In the genomic region with DNA sequence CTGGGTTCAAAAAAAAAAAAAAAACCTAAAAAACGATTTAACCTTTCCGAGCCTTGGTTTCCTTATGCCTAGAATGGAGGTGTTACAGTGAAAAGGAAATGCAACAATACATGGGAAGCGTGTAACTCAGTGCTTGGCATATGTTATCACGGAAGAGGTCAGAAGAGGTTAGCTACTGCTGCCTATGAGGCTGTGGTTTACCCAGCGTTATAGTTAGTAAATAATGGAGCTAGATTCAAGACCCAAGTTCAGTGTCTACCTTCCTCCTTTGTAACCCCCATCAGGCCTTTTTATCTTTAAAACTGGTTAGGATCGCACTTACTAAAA, we compare ENCODE assay signal across 9 cellular contexts. TPM values are rescaled to one million over a fixed set of nuclear protein-coding genes. Genes with fewer than 3 reads are reported as not detected.
DNase-seq lines count a peak whose midpoint lies in the region; ATAC-seq, FAIRE-seq and TF ChIP-seq lines count a peak whose summit lies in the region.
"Had no signal": no experiment of that assay in that cellular context is flagged by ENCODE, and none has a peak within 500 bp of the region (broad histone marks: within the 10 kb centered on the region; RNA-seq: fewer than 3 reads in every experiment).

No MANE protein-coding gene starts in this region.

- no peak overlapping the region for H3K27ac Mint-ChIP-seq in activated CD8-positive, alpha-beta memory T cell treated with anti-CD3 and anti-CD28 coated beads, Interleukin-2, amount 10 ng/mL, durations not matched to agents 7 days and 5 days
- H3K27ac Mint-ChIP-seq in astrocyte (ENCODE audit: unreplicated experiment), result peak overlapping the region; percentile 80

- no peak for TF ChIP-seq RAD21 in liver (IDR thresholded peaks at IDR 0.05)

- no peaks in the 10 kb centered on the region for H4K20me1 ChIP-seq in astrocyte (ENCODE audit: insufficient read depth, low read length)

- peak overlapping the region; percentile 75 for H3K4me3 Mint-ChIP-seq in activated CD8-positive, alpha-beta memory T cell treated with anti-CD3 and anti-CD28 coated beads, Interleukin-2, amount 10 ng/mL, durations not matched to agents 7 days and 5 days
- peak overlapping the region; percentile 96 for H3K4me3 Mint-ChIP-seq in astrocyte (ENCODE audit: unreplicated experiment)

- no peaks in the 10 kb centered on the region for H3K9me3 Mint-ChIP-seq in activated CD8-positive, alpha-beta memory T cell treated with anti-CD3 and anti-CD28 coated beads, Interleukin-2, amount 10 ng/mL, durations not matched to agents 7 days and 5 days (ENCODE audit: low read depth)
- H3K9me3 Mint-ChIP-seq in astrocyte (ENCODE audit: unreplicated experiment), result no peaks in the 10 kb centered on the region

- peak overlapping the region; percentile 89 for H3K27ac ChIP-seq in astrocyte (ENCODE audit: low read depth, low read length)
- peak overlapping the region; percentile 89 to 95 for H3K27ac ChIP-seq in liver (ENCODE audit: low read depth in 1 of 2, low read length in 2 of 2)
- peak overlapping the region; percentile 92 to 99 for H3K27ac ChIP-seq in thoracic aorta

- peaks cover 3% of the 10 kb centered on the region for H3K27me3 Mint-ChIP-seq in activated CD8-positive, alpha-beta memory T cell treated with anti-CD3 and anti-CD28 coated beads, Interleukin-2, amount 10 ng/mL, durations not matched to agents 7 days and 5 days
- no peaks in the 10 kb centered on the region for H3K27me3 Mint-ChIP-seq in astrocyte (ENCODE audit: low read depth, unreplicated experiment)

- CTCF ChIA-PET in activated CD8-positive, alpha-beta memory T cell treated with anti-CD3 and anti-CD28 coated beads, Interleukin-2, amount 10 ng/mL, durations not matched to agents 7 days and 5 days (lab: Charles Lee), result interaction anchor here (1.0 to 10.6 kb wide), 3 partner anchors 10 to 276 kb away, joined by 3 to 187 read pairs (median 118); no protein-coding TSS in a partner anchor

- H3K27me3 ChIP-seq in astrocyte (ENCODE audit: insufficient read depth, low read length) (no peaks in the 10 kb centered on the region), liver (ENCODE audit: control insufficient read depth in 4 of 4, insufficient read depth in 4 of 4, low read length in 3 of 4) (no peaks in the 10 kb centered on the region), thoracic aorta (replicated peaks; ENCODE audit: insufficient read depth) (no peaks in the 10 kb centered on the region)

- H3K9ac ChIP-seq in astrocyte (ENCODE audit: low read length), result peak overlapping the region; percentile 95
- H3K9ac ChIP-seq in liver (ENCODE audit: low read depth in 1 of 2, low read length in 2 of 2), result peak overlapping the region; percentile 89 to 95

- H3K4me1 Mint-ChIP-seq in activated CD8-positive, alpha-beta memory T cell treated with anti-CD3 and anti-CD28 coated beads, Interleukin-2, amount 10 ng/mL, durations not matched to agents 7 days and 5 days, result peaks cover 20% of the 10 kb centered on the region
- peaks cover 9% of the 10 kb centered on the region for H3K4me1 Mint-ChIP-seq in astrocyte (ENCODE audit: low read depth, unreplicated experiment)

- ATAC-seq in activated CD8-positive, alpha-beta memory T cell treated with anti-CD3 and anti-CD28 coated beads, Interleukin-2, amount 10 ng/mL, durations not matched to agents 7 days and 5 days, result no peak
- ATAC-seq in thoracic aorta (ENCODE audit: insufficient number of reproducible peaks, low FRiP score, low read depth) (no peak), GM19324 (IDR thresholded peaks at IDR 0.05; ENCODE audit: low FRiP score, unreplicated experiment) (no peak)

- 17% methylated on average over 6 of the region's 6 CpGs for WGBS in liver

- peaks cover 3% of the 10 kb centered on the region for H3K36me3 ChIP-seq in astrocyte (ENCODE audit: insufficient read depth, low read length)
- peaks cover 0 to 4% (median 1%) of the 10 kb centered on the region in 4 donors for H3K36me3 ChIP-seq in liver (ENCODE audit: control insufficient read depth in 4 of 4, insufficient read depth in 3 of 4, low read depth in 1 of 4, low read length in 3 of 4)
- no peaks in the 10 kb centered on the region for H3K36me3 ChIP-seq in thoracic aorta

- no peak for DNase-seq in activated CD8-positive, alpha-beta memory T cell treated with anti-CD3 and anti-CD28 coated beads, Interleukin-2, amount 10 ng/mL, durations not matched to agents 7 days and 5 days
- DNase-seq in activated CD8-positive, alpha-beta memory T cell treated with anti-CD3 and anti-CD28 coated beads, Interleukin-2, amount 50 U/mL, for 4 hours, result no peak
- DNase-seq in astrocyte (ENCODE audit: low read depth) (no peak), thoracic aorta (ENCODE audit: low spot score) (no peak), NCI-H526 (lab: John Stamatoyannopoulos, UW) (no peak), NCI-H187 (lab: John Stamatoyannopoulos, UW) (no peak)
- DNase-seq: DMS 273 treated with DMSO at 0.1 percent for 48 hours had no signal

- FAIRE-seq in astrocyte (lab: Jason Lieb, UNC), result no peak

- H3K9me3 ChIP-seq in astrocyte (ENCODE audit: insufficient read depth, low read depth, low read length) (no peaks in the 10 kb centered on the region), liver (ENCODE audit: control insufficient read depth in 4 of 4, low read length in 3 of 4) (no peaks in the 10 kb centered on the region), thoracic aorta (no peaks in the 10 kb centered on the region)

- H3K4me1 ChIP-seq in astrocyte (ENCODE audit: insufficient read depth, low read length), result peaks cover 16% of the 10 kb centered on the region
- peaks cover 10 to 62% (median 35%) of the 10 kb centered on the region in 4 donors for H3K4me1 ChIP-seq in liver (ENCODE audit: control insufficient read depth in 4 of 4, insufficient read depth in 4 of 4, low read length in 3 of 4)
- H3K4me1 ChIP-seq in thoracic aorta (ENCODE audit: control insufficient read depth in 1 of 2, low read depth in 2 of 2), result peaks cover 26 to 65% of the 10 kb centered on the region in 2 donors

- peak overlapping the region; percentile 81 for H2AFZ ChIP-seq in astrocyte (ENCODE audit: low read depth, low read length)

- peak overlapping the region; percentile 98 for H3K4me2 ChIP-seq in astrocyte (ENCODE audit: low read length)

- H3K4me3 ChIP-seq in astrocyte (ENCODE audit: insufficient read depth, low read depth, low read length) (peak overlapping the region; percentile 93), liver (ENCODE audit: low read depth in 1 of 3, low read length in 3 of 3) (peak overlapping the region; percentile 81 to 99 (median 94)), thoracic aorta (peak overlapping the region; percentile 89)

- no peaks in the 10 kb centered on the region for H3K36me3 Mint-ChIP-seq in activated CD8-positive, alpha-beta memory T cell treated with anti-CD3 and anti-CD28 coated beads, Interleukin-2, amount 10 ng/mL, durations not matched to agents 7 days and 5 days
- H3K36me3 Mint-ChIP-seq in astrocyte (ENCODE audit: low read depth, unreplicated experiment), result peaks cover 2% of the 10 kb centered on the region

- TF ChIP-seq CTCF in astrocyte (IDR thresholded peaks at IDR 0.05; ENCODE audit: insufficient read depth, low read depth, low read length) (no peak), liver (IDR thresholded peaks at IDR 0.05; ENCODE audit: low read depth, low read length, missing input control) (no peak), thoracic aorta (IDR thresholded peaks at IDR 0.05) (no peak)

- peaks cover 16% of the 10 kb centered on the region for H3K79me2 ChIP-seq in astrocyte (ENCODE audit: insufficient read depth, low read length)

TF ChIP-seq in liver, 16 proteins besides CTCF, POLR2A, EP300 and RAD21:
- TF ChIP-seq NR2F2 (IDR thresholded peaks at IDR 0.05), result peak; percentile 54
- peak in 1 of 2 donors; percentile 16 for TF ChIP-seq RXRA (IDR thresholded peaks at IDR 0.05)
- no peak for TF ChIP-seq EGR1 (IDR thresholded peaks at IDR 0.05; ENCODE audit: low read depth in 2 of 2)

RNA-seq across cellular contexts. Expression of a gene that starts 0.8 kb away (rescaled TPM):
- total RNA-seq in activated CD8-positive, alpha-beta memory T cell treated with anti-CD3 and anti-CD28 coated beads, Interleukin-2, amount 10 ng/mL, durations not matched to agents 7 days and 5 days, result 1 to 10 TPM; 5.5 to 6.0 TPM
- total RNA-seq in astrocyte (29.4 and 35.2 TPM in 2 replicates), liver (10 to 100 TPM in 1 of 2 donors, 1 to 10 TPM in 1; 7.8 to 13.5 TPM), thoracic aorta (10 to 100 TPM; 27.5 to 80.8 TPM)
- polyA plus RNA-seq in liver, result 10 to 100 TPM; 25.1 to 33.6 TPM

RNA-seq across cellular contexts. Expression of a gene that starts 4.6 kb away (rescaled TPM):
- 1 to 10 TPM; 1.4 to 2.1 TPM for total RNA-seq in activated CD8-positive, alpha-beta memory T cell treated with anti-CD3 and anti-CD28 coated beads, Interleukin-2, amount 10 ng/mL, durations not matched to agents 7 days and 5 days
- 30.5 and 31.1 TPM in 2 replicates for total RNA-seq in astrocyte
- 1 to 10 TPM; 2.1 to 5.8 TPM for total RNA-seq in liver
- 1 to 10 TPM; 2.1 to 4.3 TPM for polyA plus RNA-seq in liver
- total RNA-seq in thoracic aorta, result 10 to 100 TPM; 46.4 to 67.1 TPM
